ENCODE assay signal across 8 cellular contexts in the genomic region with DNA sequence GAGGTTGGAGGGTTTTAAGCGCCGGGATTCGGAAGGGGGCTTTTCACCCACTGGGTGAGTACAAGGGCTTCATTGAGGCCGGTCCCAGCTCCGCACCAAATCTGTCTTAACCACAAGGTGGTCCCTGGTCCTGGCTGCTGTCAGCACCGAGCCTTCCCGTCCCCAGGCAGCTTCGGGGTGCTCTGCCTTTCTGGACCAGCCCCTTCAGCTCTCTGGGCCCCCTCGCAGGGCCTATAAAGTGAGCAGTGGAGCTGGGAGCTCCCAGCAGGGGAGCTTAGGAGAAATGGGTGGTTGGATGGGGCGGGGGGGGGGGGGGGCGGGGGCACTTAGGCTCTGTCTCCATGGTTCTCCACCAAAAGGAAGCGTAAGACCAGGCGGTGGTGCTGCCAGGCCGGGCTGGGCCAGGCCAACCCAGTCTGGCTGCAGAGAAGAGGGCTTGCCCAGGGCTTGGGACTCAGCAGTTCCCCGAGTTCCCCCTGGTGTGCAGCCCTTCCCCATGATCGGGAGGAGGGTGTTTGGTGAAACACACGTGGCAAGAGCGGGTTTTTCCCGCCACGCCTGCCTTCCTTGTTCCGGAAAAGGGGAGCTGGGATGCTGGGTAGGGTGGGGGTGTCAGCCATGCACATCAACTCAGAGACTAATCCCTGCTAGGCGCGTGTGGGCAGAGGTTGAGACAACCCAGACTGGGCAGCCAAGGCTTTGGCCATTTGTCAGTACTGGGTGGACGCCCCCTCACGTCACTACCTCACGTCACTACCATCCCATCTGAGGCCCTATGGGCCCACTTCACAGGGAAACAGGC. TPM values are rescaled to one million over a fixed set of nuclear protein-coding genes. Genes with fewer than 3 reads are reported as not detected.
DNase-seq lines count a peak whose midpoint lies in the region; ATAC-seq and TF ChIP-seq lines count a peak whose summit lies in the region.

No MANE protein-coding gene starts in this region.

- TF ChIP-seq CTCF in AG09319 (IDR thresholded peaks at IDR 0.05; ENCODE audit: low read depth, low read length) (no peak), PC-3 (conservative IDR thresholded peaks at IDR 0.05; ENCODE audit: low read depth, low read length) (no peak), esophagus squamous epithelium (IDR thresholded peaks at IDR 0.05) (no peak), osteocyte (IDR thresholded peaks at IDR 0.05) (no peak), endothelial cell (IDR thresholded peaks at IDR 0.05; ENCODE audit: unreplicated experiment) (no peak)

- H3K4me3 ChIP-seq in PC-3 (ENCODE audit: low read length) (peak overlapping the region; percentile 60; the same call in 1 of the 2 replicates), esophagus squamous epithelium (peak overlapping the region; percentile 31 to 73 (median 48))

- 0 out of 2 replicates have a peak overlapping the region, but pooled peaks have one; percentile 76 for H2AFZ ChIP-seq in PC-3 (ENCODE audit: low read length)

- H3K79me2 ChIP-seq in PC-3 (ENCODE audit: low read length): no peaks in the 10 kb centered on the region

- POLR2A ChIA-PET in PC-3 (lab: Charles Lee; ENCODE audit: unreplicated experiment): no interaction called here

- H3K27ac ChIP-seq in PC-3 (ENCODE audit: low read length) (no peak overlapping the region), esophagus squamous epithelium (peak overlapping the region; percentile 69 to 91 (median 78))

- 11 to 19% methylated on average over 3 to 6 of the region's 26 CpGs for WGBS in esophagus squamous epithelium, 2 donors

- CTCF ChIA-PET in PC-3 (lab: Charles Lee): no interaction called here

- H3K27me3 Mint-ChIP-seq in osteocyte (ENCODE audit: unreplicated experiment): no peaks in the 10 kb centered on the region
- peaks cover 11% of the 10 kb centered on the region for H3K27me3 Mint-ChIP-seq in endothelial cell (ENCODE audit: unreplicated experiment)

- H3K9ac ChIP-seq in PC-3 (ENCODE audit: low read length): peak overlapping the region; percentile 67

- intact Hi-C loops in PC-3 (cut with micrococcal nuclease) (no loop called here), esophagus squamous epithelium (cut with DNase I) (no loop called here)

- H3K4me1 ChIP-seq in PC-3 (ENCODE audit: insufficient read depth, low read length) (peaks cover 7% of the 10 kb centered on the region; the same call in 1 of the 2 replicates), esophagus squamous epithelium (peaks cover 22 to 45% (median 30%) of the 10 kb centered on the region in 3 donors)

- DNase-seq in AG09319 (ENCODE audit: extremely low read depth, low read depth): peak; percentile 80
- DNase-seq in PC-3: no peak
- DNase-seq in esophagus squamous epithelium (lab: John Stamatoyannopoulos, UW): no peak
- DNase-seq in osteocyte (ENCODE audit: extremely low spot score, unreplicated experiment): no peak
- DNase-seq in endothelial cell (ENCODE audit: low spot score): no peak
- no peak for DNase-seq in NCI-H748 treated with DMSO at 0.1 percent for 48 hours (lab: John Stamatoyannopoulos, UW)

- no TSS peak for BruUV-seq in PC-3 (replicated peaks; lab: Mats Ljungman, UMichigan)

- ATAC-seq in PC-3 (no peak), GM18519 (IDR thresholded peaks at IDR 0.05; ENCODE audit: low FRiP score, unreplicated experiment) (no peak), HG03521 (IDR thresholded peaks at IDR 0.05; ENCODE audit: unreplicated experiment) (no peak)

- H3K9me2 ChIP-seq in PC-3 (replicated peaks; ENCODE audit: low read length): no peaks in the 10 kb centered on the region

- H3K4me3 Mint-ChIP-seq in osteocyte (ENCODE audit: unreplicated experiment) (peak overlapping the region; percentile 57), endothelial cell (ENCODE audit: unreplicated experiment) (no peak overlapping the region)

- no peaks in the 10 kb centered on the region for H3F3A ChIP-seq in PC-3 (ENCODE audit: low read length, unreplicated experiment)

- peak overlapping the region; percentile 84 for H3K4me2 ChIP-seq in PC-3 (ENCODE audit: low read length)

- H3K9me3 ChIP-seq in PC-3 (ENCODE audit: low read length) (no peaks in the 10 kb centered on the region), esophagus squamous epithelium (no peaks in the 10 kb centered on the region)

- H3K9me3 Mint-ChIP-seq in osteocyte (ENCODE audit: unreplicated experiment) (no peaks in the 10 kb centered on the region), endothelial cell (ENCODE audit: unreplicated experiment) (no peaks in the 10 kb centered on the region)

- H3K4me1 Mint-ChIP-seq in osteocyte (ENCODE audit: unreplicated experiment) (peaks cover 37% of the 10 kb centered on the region), endothelial cell (ENCODE audit: unreplicated experiment) (peaks cover 3% of the 10 kb centered on the region)

- H3K27me3 ChIP-seq in PC-3 (ENCODE audit: low read length): no peaks in the 10 kb centered on the region
- peaks cover 0 to 53% (median 0%) of the 10 kb centered on the region in 4 donors for H3K27me3 ChIP-seq in esophagus squamous epithelium

- H3K36me3 ChIP-seq in PC-3 (ENCODE audit: low read depth, low read length) (no peaks in the 10 kb centered on the region), esophagus squamous epithelium (no peaks in the 10 kb centered on the region)

- H3K27ac Mint-ChIP-seq in osteocyte (ENCODE audit: unreplicated experiment): peak overlapping the region; percentile 52
- no peak overlapping the region for H3K27ac Mint-ChIP-seq in endothelial cell (ENCODE audit: unreplicated experiment)

- TF ChIP-seq POLR2A in esophagus squamous epithelium (IDR thresholded peaks at IDR 0.05): no peak

- no peaks in the 10 kb centered on the region for H4K20me1 ChIP-seq in PC-3 (ENCODE audit: low read length)

- no peaks in the 10 kb centered on the region for H3K36me3 Mint-ChIP-seq in osteocyte (ENCODE audit: unreplicated experiment)
- no peaks in the 10 kb centered on the region for H3K36me3 Mint-ChIP-seq in endothelial cell (ENCODE audit: low read depth, unreplicated experiment)

RNA-seq across cellular contexts. Expression of a gene that starts 32.7 kb away (rescaled TPM):
- total RNA-seq in PC-3 (2014; rRNA removed) (0.47 and 1.3 TPM in 2 replicates), esophagus squamous epithelium (1 to 10 TPM in 3 of 4 donors, under 1 TPM in 1; 0.82 to 3.8 (median 2.3) TPM), osteocyte (5.6 and 6.4 TPM in 2 replicates), endothelial cell (ENCODE audit: unreplicated experiment) (0.21 TPM)

RNA-seq across cellular contexts. Expression of a gene that starts 54.7 kb away (rescaled TPM):
- total RNA-seq in PC-3 (2014; rRNA removed) (21.0 and 26.8 TPM in 2 replicates), esophagus squamous epithelium (10 to 100 TPM in 3 of 4 donors, 1 to 10 TPM in 1; 5.6 to 31.2 (median 14.9) TPM), osteocyte (0.83 and 0.94 TPM in 2 replicates), endothelial cell (ENCODE audit: unreplicated experiment) (0.15 TPM)

RNA-seq across cellular contexts. Expression of a gene that starts 56.2 kb away (rescaled TPM):
- 19.1 and 20.8 TPM in 2 replicates for total RNA-seq in PC-3 (2014; rRNA removed)
- total RNA-seq in esophagus squamous epithelium: 10 to 100 TPM; 15.4 to 22.5 (median 17.6) TPM
- 18.1 and 19.1 TPM in 2 replicates for total RNA-seq in osteocyte
- 26.2 TPM for total RNA-seq in endothelial cell (ENCODE audit: unreplicated experiment)
